In genomic region chr10:69449841-69450240, GRCh38 we compare ENCODE assay signal across 9 cellular contexts. TPM values are rescaled to one million over a fixed set of nuclear protein-coding genes. Genes with fewer than 3 reads are reported as not detected.
DNase-seq lines count a peak whose midpoint lies in the region; ATAC-seq, FAIRE-seq and TF ChIP-seq lines count a peak whose summit lies in the region.
"Had no signal": no experiment of that assay in that cellular context is flagged by ENCODE, and none has a peak within 500 bp of the region (broad histone marks: within the 10 kb centered on the region; RNA-seq: fewer than 3 reads in every experiment).

No MANE protein-coding gene starts in this region.

- H3K36me3 ChIP-seq in ACC112 (ENCODE audit: insufficient read depth, low read length) (no peaks in the 10 kb centered on the region), endothelial cell of umbilical vein (ENCODE audit: control insufficient read depth in 2 of 2, extremely low read depth in 1 of 2, insufficient read depth in 2 of 2, low read length in 2 of 2) (no peaks in the 10 kb centered on the region), testis (ENCODE audit: low read depth, missing control alignments) (no peaks in the 10 kb centered on the region)

- H3K27me3 ChIP-seq in ACC112 (ENCODE audit: insufficient read depth, low read length) = no peaks in the 10 kb centered on the region
- no peaks in the 10 kb centered on the region for H3K27me3 ChIP-seq in endothelial cell of umbilical vein (ENCODE audit: control insufficient read depth in 2 of 2, insufficient read depth in 2 of 2, low read length in 2 of 2)
- H3K27me3 ChIP-seq in testis = no peaks in the 10 kb centered on the region

- intact Hi-C loops in activated CD4-positive, alpha-beta T cell treated with anti-CD3 and anti-CD28 coated beads for 36 hours (cut with DNase I, micrococcal nuclease) = loop anchor here in 1 of 2 experiments (2.0 kb wide), 1 partner anchor 131 kb away; no protein-coding TSS in a partner anchor
- intact Hi-C loops in endothelial cell of umbilical vein (cut with micrococcal nuclease) (loop anchor here (1.0 to 2.0 kb wide), 3 partner anchors 15 to 57 kb away; no protein-coding TSS in a partner anchor), testis (cut with DNase I; ENCODE audit: low total_unique reads) (no loop called here)

- no peaks in the 10 kb centered on the region for H3K9me3 ChIP-seq in endothelial cell of umbilical vein (replicated peaks; ENCODE audit: control insufficient read depth, insufficient read depth, low read length)
- H3K9me3 ChIP-seq in testis = no peaks in the 10 kb centered on the region

- DNase-seq in NB4 (ENCODE audit: low read depth) (peak; percentile 71), endothelial cell of umbilical vein (ENCODE audit: low read depth, low spot score) (peak; percentile 76), middle frontal gyrus (ENCODE audit: extremely low spot score, low spot score) (peak; percentile 43), testis (peak; percentile 68), omental fat pad (ENCODE audit: low spot score) (no peak)
- DNase-seq in activated CD4-positive, alpha-beta T cell treated with anti-CD3 and anti-CD28 coated beads for 36 hours = peak; percentile 65

- H3K4me3 ChIP-seq in ACC112 (ENCODE audit: low read depth, low read length) (no peak overlapping the region), NB4 (ENCODE audit: low read depth, low read length) (no peak overlapping the region), endothelial cell of umbilical vein (replicated peaks in 1 of 3; ENCODE audit: insufficient read depth in 1 of 3, low read depth in 1 of 3, low read length in 3 of 3) (no peak overlapping the region), testis (no peak overlapping the region)

- peak; percentile 63 for ATAC-seq in activated CD4-positive, alpha-beta T cell treated with anti-CD3 and anti-CD28 coated beads for 36 hours
- ATAC-seq in omental fat pad (ENCODE audit: low FRiP score) = no peak

- POLR2A ChIA-PET in activated CD4-positive, alpha-beta T cell treated with anti-CD3 and anti-CD28 coated beads for 36 hours (lab: Charles Lee) = no interaction called here
- POLR2A ChIA-PET in endothelial cell of umbilical vein (lab: Charles Lee) = interaction anchor here (0.6 to 1.1 kb wide), 3 partner anchors 35 to 58 kb away, joined by 3 to 5 read pairs (median 3); no protein-coding TSS in a partner anchor

- H3K4me3 Mint-ChIP-seq in activated CD4-positive, alpha-beta T cell treated with anti-CD3 and anti-CD28 coated beads for 36 hours = no peak overlapping the region

- no peaks in the 10 kb centered on the region for H3K9me1 ChIP-seq in endothelial cell of umbilical vein (replicated peaks; ENCODE audit: control insufficient read depth, extremely low read depth, insufficient read depth, low read length)

- peaks cover 13% of the 10 kb centered on the region for H3K4me1 Mint-ChIP-seq in activated CD4-positive, alpha-beta T cell treated with anti-CD3 and anti-CD28 coated beads for 36 hours

- H2AFZ ChIP-seq in ACC112 (ENCODE audit: low read length, unreplicated experiment) (peak overlapping the region; percentile 70), endothelial cell of umbilical vein (ENCODE audit: low read depth, low read length) (peak overlapping the region; percentile 83)

- peak; percentile 63 for TF ChIP-seq CTCF in GM12873 (IDR thresholded peaks at IDR 0.05; ENCODE audit: insufficient read depth, low read depth, low read length, missing control alignments)
- TF ChIP-seq CTCF in NB4 (IDR thresholded peaks at IDR 0.05; ENCODE audit: low read depth, low read length) = peak; percentile 70
- TF ChIP-seq CTCF in endothelial cell of umbilical vein (IDR thresholded peaks at IDR 0.05; ENCODE audit: extremely low read depth in 1 of 2, insufficient read depth in 1 of 2, low read depth in 1 of 2, low read length in 2 of 2) = peak; percentile 67 to 69
- TF ChIP-seq CTCF in testis (IDR thresholded peaks at IDR 0.05) = peak; percentile 41 to 60 (median 58)
- TF ChIP-seq CTCF in omental fat pad (IDR thresholded peaks at IDR 0.05) = no peak

- no peaks in the 10 kb centered on the region for H3K36me3 Mint-ChIP-seq in activated CD4-positive, alpha-beta T cell treated with anti-CD3 and anti-CD28 coated beads for 36 hours (ENCODE audit: low read depth)

- H3K79me2 ChIP-seq in ACC112 (ENCODE audit: control insufficient read depth, insufficient read depth, low read length, unreplicated experiment) (no peaks in the 10 kb centered on the region), endothelial cell of umbilical vein (ENCODE audit: control insufficient read depth, insufficient read depth, low read length) (peaks cover 2% of the 10 kb centered on the region)

- H3K9ac ChIP-seq in endothelial cell of umbilical vein (replicated peaks; ENCODE audit: extremely low read depth, insufficient read depth, low read length) = peak overlapping the region; percentile 39

- dilution Hi-C loops in endothelial cell of umbilical vein (cut with MboI; ENCODE audit: extremely low pct_ligation_motif_present, low sequenced_read_pairs) = loop anchor here (5.0 kb wide), 1 partner anchor 47 kb away; no protein-coding TSS in a partner anchor

- WGBS in testis, 2 donors = 13% methylated on average over 1 of the region's 1 CpG; no CpG with 5 or more reads in 1 of the 2 donors

- BruUV-seq in endothelial cell of umbilical vein (replicated peaks; lab: Mats Ljungman, UMichigan) = no TSS peak

- H4K20me1 ChIP-seq in endothelial cell of umbilical vein (replicated peaks; ENCODE audit: control insufficient read depth, extremely low read depth, insufficient read depth, low read length) = no peaks in the 10 kb centered on the region

- H3K9me3 Mint-ChIP-seq in activated CD4-positive, alpha-beta T cell treated with anti-CD3 and anti-CD28 coated beads for 36 hours (ENCODE audit: low read depth) = no peaks in the 10 kb centered on the region

- H3K27ac Mint-ChIP-seq in activated CD4-positive, alpha-beta T cell treated with anti-CD3 and anti-CD28 coated beads for 36 hours = no peak overlapping the region

- CTCF ChIA-PET in activated CD4-positive, alpha-beta T cell treated with anti-CD3 and anti-CD28 coated beads for 36 hours (lab: Charles Lee) = interaction anchor here (0.5 to 3.8 kb wide), 13 partner anchors 9 to 346 kb away, joined by 3 to 14 read pairs (median 4); no protein-coding TSS in a partner anchor
- CTCF ChIA-PET in endothelial cell of umbilical vein (lab: Charles Lee) = interaction anchor here (0.6 to 7.5 kb wide), 20 partner anchors 8 to 187 kb away, joined by 3 to 60 read pairs (median 6); no protein-coding TSS in a partner anchor

- peaks cover 4% of the 10 kb centered on the region for H3K27me3 Mint-ChIP-seq in activated CD4-positive, alpha-beta T cell treated with anti-CD3 and anti-CD28 coated beads for 36 hours

- TF ChIP-seq POLR2A in NB4 (IDR thresholded peaks at IDR 0.05; ENCODE audit: extremely low read depth, insufficient read length) = no peak
- TF ChIP-seq POLR2A in endothelial cell of umbilical vein (IDR thresholded peaks at IDR 0.05; ENCODE audit: low read depth, low read length) = no peak
- no peak for TF ChIP-seq POLR2A in testis (IDR thresholded peaks at IDR 0.05)

- peak; percentile 89 for FAIRE-seq in endothelial cell of umbilical vein (lab: Jason Lieb, UNC)
- FAIRE-seq: islet of Langerhans had no signal

- H3K27ac ChIP-seq in ACC112 (ENCODE audit: low read depth, low read length) (no peak overlapping the region), endothelial cell of umbilical vein (ENCODE audit: insufficient read depth, low read depth, low read length) (peak overlapping the region; percentile 59), testis (no peak overlapping the region)

- peak overlapping the region; percentile 0 for H3K4me2 ChIP-seq in endothelial cell of umbilical vein (ENCODE audit: insufficient read depth, low read length)

- H3K4me1 ChIP-seq in ACC112 (ENCODE audit: control insufficient read depth, insufficient read depth, low read length, unreplicated experiment) = peaks cover 45% of the 10 kb centered on the region
- H3K4me1 ChIP-seq in endothelial cell of umbilical vein (ENCODE audit: control insufficient read depth, extremely low read depth, insufficient read depth, low read length) = peaks cover 77% of the 10 kb centered on the region
- peaks cover 7% of the 10 kb centered on the region for H3K4me1 ChIP-seq in testis

TF ChIP-seq in endothelial cell of umbilical vein, 7 proteins besides CTCF, POLR2A, EP300 and RAD21 (continues in another document):
- TF ChIP-seq POLR2AphosphoS5 (IDR thresholded peaks at IDR 0.05; ENCODE audit: insufficient read depth, low read depth, low read length) (no peak), EZH2 (IDR thresholded peaks at IDR 0.05; ENCODE audit: borderline replicate concordance, low read depth, low read length, severe bottlenecking) (no peak)

RNA-seq across cellular contexts. Expression of gene TSPAN15, which starts 1.4 kb away (rescaled TPM):
- under 1 TPM; 0.85 to 0.91 TPM for total RNA-seq in activated CD4-positive, alpha-beta T cell treated with anti-CD3 and anti-CD28 coated beads for 36 hours
- total RNA-seq in endothelial cell of umbilical vein = 78.4 and 100 TPM in 2 replicates
- polyA plus RNA-seq in endothelial cell of umbilical vein = 166 and 189 TPM in 2 replicates
- polyA plus RNA-seq in endothelial cell of umbilical vein (2011; cell fraction: cytosol; rRNA removed) = 105 and 118 TPM in 2 replicates
- 69.7 and 75.3 TPM in 2 replicates for polyA plus RNA-seq in endothelial cell of umbilical vein (2011; cell fraction: nucleus; rRNA removed)
- polyA plus RNA-seq in endothelial cell of umbilical vein (2012) = 50.5 and 94.9 TPM in 2 replicates
- 120 and 174 TPM in 2 replicates for polyA minus RNA-seq in endothelial cell of umbilical vein
- polyA minus RNA-seq in endothelial cell of umbilical vein (2011; cell fraction: cytosol; rRNA and poly(A)+ RNA removed) = 10.7 TPM
- 50.8 and 57.3 TPM in 2 replicates for polyA minus RNA-seq in endothelial cell of umbilical vein (2011; cell fraction: nucleus; rRNA and poly(A)+ RNA removed)
- 10 to 100 TPM; 35.3 to 37.5 TPM for total RNA-seq in testis
- polyA plus RNA-seq in testis (ENCODE audit: insufficient read depth, low read depth, low replicate concordance) = 29.7 TPM
- 100 to 1,000 TPM in 1 of 4 donors, 10 to 100 TPM in 3; 45.6 to 141 (median 72.5) TPM for total RNA-seq in omental fat pad

RNA-seq across cellular contexts. Expression of gene TACR2, which starts 33.1 kb away (rescaled TPM):
- total RNA-seq in activated CD4-positive, alpha-beta T cell treated with anti-CD3 and anti-CD28 coated beads for 36 hours = not detected
- total RNA-seq in endothelial cell of umbilical vein = not detected in 2 replicates
- polyA plus RNA-seq in endothelial cell of umbilical vein = 0.19 and 0.22 TPM in 2 replicates
- polyA plus RNA-seq in endothelial cell of umbilical vein (2011; cell fraction: cytosol; rRNA removed) = 0.14 and 0.20 TPM in 2 replicates
- 0.11 TPM in 1 of 2 replicates, not detected in the other for polyA plus RNA-seq in endothelial cell of umbilical vein (2011; cell fraction: nucleus; rRNA removed)
- polyA plus RNA-seq in endothelial cell of umbilical vein (2012) = 0.11 and 0.24 TPM in 2 replicates
- polyA minus RNA-seq in endothelial cell of umbilical vein = 0.21 TPM in 1 of 2 replicates, not detected in the other
- polyA minus RNA-seq in endothelial cell of umbilical vein (2011; cell fraction: cytosol; rRNA and poly(A)+ RNA removed) = not detected
- polyA minus RNA-seq in endothelial cell of umbilical vein (2011; cell fraction: nucleus; rRNA and poly(A)+ RNA removed) = not detected in 2 replicates
- under 1 TPM; 0.74 to 0.87 TPM for total RNA-seq in testis
- polyA plus RNA-seq in testis (ENCODE audit: insufficient read depth, low read depth, low replicate concordance) = 0.91 TPM
- total RNA-seq in omental fat pad = under 1 TPM in 3 of 4 donors, not detected in 1; 0.44 to 0.96 (median 0.74) TPM

Comparison
In these comparisons a context has a peak if more than half of its experiments do, and no peak if none do; other contexts are left out.
1. CTCF ChIP-seq: peak in GM12873 (single experiment), NB4 (single experiment), endothelial cell of umbilical vein (2 of 2) and testis (3 of 3); none in omental fat pad (0 of 3).
2. RNA of gene TSPAN15, which starts 1.4 kb away (total RNA-seq): 45.6 to 141 TPM in omental fat pad, 78.4 to 100 TPM in endothelial cell of umbilical vein and 35.3 to 37.5 TPM in testis; 0.85 to 0.91 TPM in activated CD4-positive, alpha-beta T cell treated with anti-CD3 and anti-CD28 coated beads for 36 hours; every median in the first group is over 10 times any median in the second.